In the genomic region with DNA sequence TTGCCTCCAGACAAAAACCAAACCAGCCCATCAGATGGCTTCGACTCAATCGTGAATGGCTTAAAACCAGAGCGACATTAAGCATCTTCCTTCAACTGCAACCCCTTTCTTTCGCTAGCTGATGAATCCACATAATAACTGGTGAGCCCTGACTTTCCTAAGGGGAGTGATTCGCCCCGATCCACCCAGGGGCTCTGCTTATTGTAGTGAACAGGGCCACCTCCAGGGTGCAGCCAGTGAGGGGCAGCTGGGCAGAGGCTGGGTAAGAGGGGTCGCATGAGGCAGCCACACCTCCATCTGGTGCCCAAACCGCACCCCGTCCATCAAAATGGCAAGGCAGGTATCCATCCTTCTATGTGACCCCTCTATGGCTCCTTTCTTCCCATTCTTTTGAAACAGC, we compare ENCODE assay signal across 22 cellular contexts. TPM values are rescaled to one million over a fixed set of nuclear protein-coding genes. Genes with fewer than 3 reads are reported as not detected.
DNase-seq lines count a peak whose midpoint lies in the region; ATAC-seq and TF ChIP-seq lines count a peak whose summit lies in the region.
"Had no signal": no experiment of that assay in that cellular context is flagged by ENCODE, and none has a peak within 500 bp of the region (broad histone marks: within the 10 kb centered on the region; RNA-seq: fewer than 3 reads in every experiment).

No MANE protein-coding gene starts in this region.

- WGBS in esophagus squamous epithelium, 2 donors: 92 to 93% methylated on average over 9 of the region's 9 CpGs
- 92 to 97% methylated on average over 9 of the region's 9 CpGs for WGBS in sigmoid colon, 2 donors

- no peaks in the 10 kb centered on the region for H3K27me3 Mint-ChIP-seq in CD4-positive, CD25-positive, alpha-beta regulatory T cell
- peaks cover 1% of the 10 kb centered on the region for H3K27me3 Mint-ChIP-seq in endothelial cell (ENCODE audit: unreplicated experiment)
- H3K27me3 Mint-ChIP-seq in activated T-helper 17 cell treated with anti-CD3 and anti-CD28 coated beads, Interleukin-2, amount 50 U/mL, for 72 hours: no peaks in the 10 kb centered on the region
- H3K27me3 Mint-ChIP-seq: naive thymus-derived CD8-positive, alpha-beta T cell had no signal

- POLR2A ChIA-PET in RWPE1 (lab: Yijun Ruan, JAX; ENCODE audit: low non-redundant PET): no interaction called here

- H3K27ac ChIP-seq in CD4-positive, CD25-positive, alpha-beta regulatory T cell (ENCODE audit: insufficient read depth, low read length, poor library complexity, severe bottlenecking): no peak overlapping the region
- peak overlapping the region; percentile 45 for H3K27ac ChIP-seq in RWPE1
- H3K27ac ChIP-seq in esophagus squamous epithelium: peak overlapping the region in 3 of 4 donors; percentile 40 to 83 (median 74)
- peak overlapping the region; percentile 50 to 70 (median 58) for H3K27ac ChIP-seq in sigmoid colon
- H3K27ac ChIP-seq: prostate gland had no signal

- peaks cover 6% of the 10 kb centered on the region for H3K36me3 Mint-ChIP-seq in CD4-positive, CD25-positive, alpha-beta regulatory T cell
- peaks cover 17% of the 10 kb centered on the region for H3K36me3 Mint-ChIP-seq in endothelial cell (ENCODE audit: low read depth, unreplicated experiment)
- H3K36me3 Mint-ChIP-seq in activated T-helper 17 cell treated with anti-CD3 and anti-CD28 coated beads, Interleukin-2, amount 50 U/mL, for 72 hours (ENCODE audit: low read depth): peaks cover 9% of the 10 kb centered on the region
- H3K36me3 Mint-ChIP-seq: activated naive CD4-positive, alpha-beta T cell treated with anti-CD3 and anti-CD28 coated beads, Interleukin-2, amount 10 ng/mL, durations not matched to agents 7 days and 5 days had no signal

- no peak for TF ChIP-seq CTCF in RWPE1 (conservative IDR thresholded peaks at IDR 0.05; ENCODE audit: low read depth)
- TF ChIP-seq CTCF in esophagus squamous epithelium (IDR thresholded peaks at IDR 0.05): no peak
- no peak for TF ChIP-seq CTCF in sigmoid colon (IDR thresholded peaks at IDR 0.05)
- no peak for TF ChIP-seq CTCF in endothelial cell (IDR thresholded peaks at IDR 0.05; ENCODE audit: unreplicated experiment)

- ATAC-seq in CD4-positive, CD25-positive, alpha-beta regulatory T cell (ENCODE audit: low read depth in 2 of 2): no peak
- ATAC-seq in activated T-helper 17 cell treated with anti-CD3 and anti-CD28 coated beads, Interleukin-2, amount 50 U/mL, for 72 hours (replicated peaks): no peak
- ATAC-seq: esophagus mucosa; naive thymus-derived CD8-positive, alpha-beta T cell had no signal

- H3K36me3 ChIP-seq in CD4-positive, CD25-positive, alpha-beta regulatory T cell (ENCODE audit: control insufficient read depth, insufficient read depth, low read length): peaks cover 2% of the 10 kb centered on the region
- peaks cover 0 to 45% (median 2%) of the 10 kb centered on the region in 3 donors for H3K36me3 ChIP-seq in esophagus squamous epithelium
- H3K36me3 ChIP-seq in sigmoid colon: peaks cover 0 to 13% (median 5%) of the 10 kb centered on the region in 4 donors
- H3K36me3 ChIP-seq: thyroid gland had no signal

- H3K27me3 ChIP-seq in CD4-positive, CD25-positive, alpha-beta regulatory T cell (ENCODE audit: control insufficient read depth, insufficient read depth, low read length): no peaks in the 10 kb centered on the region
- H3K27me3 ChIP-seq in esophagus squamous epithelium (no peaks in the 10 kb centered on the region), sigmoid colon (no peaks in the 10 kb centered on the region)
- H3K27me3 ChIP-seq: thyroid gland had no signal

- no peaks in the 10 kb centered on the region for H3K4me1 ChIP-seq in CD4-positive, CD25-positive, alpha-beta regulatory T cell (ENCODE audit: control insufficient read depth, insufficient read depth, low read length, poor library complexity, severe bottlenecking)
- H3K4me1 ChIP-seq in esophagus squamous epithelium: peaks cover 8 to 30% (median 16%) of the 10 kb centered on the region in 3 donors
- H3K4me1 ChIP-seq in sigmoid colon: peaks cover 0 to 26% (median 21%) of the 10 kb centered on the region in 4 donors
- H3K4me1 ChIP-seq: prostate gland had no signal

- TF ChIP-seq POLR2A in esophagus squamous epithelium (IDR thresholded peaks at IDR 0.05) (no peak), sigmoid colon (IDR thresholded peaks at IDR 0.05) (no peak)

- peaks cover 0 to 6% (median 0%) of the 10 kb centered on the region in 7 donors for H3K9me3 Mint-ChIP-seq in CD4-positive, CD25-positive, alpha-beta regulatory T cell
- H3K9me3 Mint-ChIP-seq in endothelial cell (ENCODE audit: unreplicated experiment): no peaks in the 10 kb centered on the region
- H3K9me3 Mint-ChIP-seq in activated T-helper 17 cell treated with anti-CD3 and anti-CD28 coated beads, Interleukin-2, amount 50 U/mL, for 72 hours: no peaks in the 10 kb centered on the region
- H3K9me3 Mint-ChIP-seq: activated naive CD4-positive, alpha-beta T cell treated with anti-CD3 and anti-CD28 coated beads, Interleukin-2, amount 10 ng/mL, durations not matched to agents 7 days and 5 days had no signal

- no peaks in the 10 kb centered on the region for H3K9me3 ChIP-seq in CD4-positive, CD25-positive, alpha-beta regulatory T cell (ENCODE audit: control insufficient read depth in 2 of 2, low read length in 2 of 2)
- H3K9me3 ChIP-seq in esophagus squamous epithelium: no peaks in the 10 kb centered on the region
- no peaks in the 10 kb centered on the region for H3K9me3 ChIP-seq in sigmoid colon
- H3K9me3 ChIP-seq: prostate gland, thyroid gland had no signal

- peak overlapping the region in 2 of 3 donors; percentile 50 to 65 for H3K27ac Mint-ChIP-seq in CD4-positive, CD25-positive, alpha-beta regulatory T cell
- no peak overlapping the region for H3K27ac Mint-ChIP-seq in endothelial cell (ENCODE audit: unreplicated experiment)
- H3K27ac Mint-ChIP-seq in activated T-helper 17 cell treated with anti-CD3 and anti-CD28 coated beads, Interleukin-2, amount 50 U/mL, for 72 hours: no peak overlapping the region
- H3K27ac Mint-ChIP-seq: activated naive CD4-positive, alpha-beta T cell treated with anti-CD3 and anti-CD28 coated beads, Interleukin-2, amount 10 ng/mL, durations not matched to agents 7 days and 5 days had no signal

- no peak overlapping the region for H3K4me3 Mint-ChIP-seq in CD4-positive, CD25-positive, alpha-beta regulatory T cell
- no peak overlapping the region for H3K4me3 Mint-ChIP-seq in endothelial cell (ENCODE audit: unreplicated experiment)
- no peak overlapping the region for H3K4me3 Mint-ChIP-seq in activated T-helper 17 cell treated with anti-CD3 and anti-CD28 coated beads, Interleukin-2, amount 50 U/mL, for 72 hours
- H3K4me3 Mint-ChIP-seq: activated naive CD4-positive, alpha-beta T cell treated with anti-CD3 and anti-CD28 coated beads, Interleukin-2, amount 10 ng/mL, durations not matched to agents 7 days and 5 days; naive thymus-derived CD8-positive, alpha-beta T cell had no signal

- TF ChIP-seq EP300 in sigmoid colon (IDR thresholded peaks at IDR 0.05): no peak

- CTCF ChIA-PET in RWPE1 (lab: Yijun Ruan, JAX): interaction anchor here (0.6 kb wide), 2 partner anchors 11 to 212 kb away, joined by 3 to 4 read pairs; no protein-coding TSS in a partner anchor

- intact Hi-C loops in esophagus squamous epithelium (cut with DNase I) (no loop called here), sigmoid colon (cut with DNase I) (loop anchor here (5.0 kb wide), 1 partner anchor 312 kb away; a partner anchor contains a TSS), posterior vena cava (cut with DNase I) (loop anchor here in 1 of 2 donors (10.0 kb wide), 1 partner anchor 79 kb away; no protein-coding TSS in a partner anchor)

- H3K4me1 Mint-ChIP-seq in CD4-positive, CD25-positive, alpha-beta regulatory T cell: peaks cover 0 to 4% (median 0%) of the 10 kb centered on the region in 4 donors
- peaks cover 10% of the 10 kb centered on the region for H3K4me1 Mint-ChIP-seq in endothelial cell (ENCODE audit: unreplicated experiment)
- H3K4me1 Mint-ChIP-seq in activated T-helper 17 cell treated with anti-CD3 and anti-CD28 coated beads, Interleukin-2, amount 50 U/mL, for 72 hours: no peaks in the 10 kb centered on the region
- H3K4me1 Mint-ChIP-seq: activated naive CD4-positive, alpha-beta T cell treated with anti-CD3 and anti-CD28 coated beads, Interleukin-2, amount 10 ng/mL, durations not matched to agents 7 days and 5 days had no signal

- no peak overlapping the region for H3K4me3 ChIP-seq in CD4-positive, CD25-positive, alpha-beta regulatory T cell (ENCODE audit: low read depth, low read length)
- H3K4me3 ChIP-seq in esophagus squamous epithelium: no peak overlapping the region
- H3K4me3 ChIP-seq in sigmoid colon: no peak overlapping the region
- H3K4me3 ChIP-seq: lung, prostate gland, thyroid gland had no signal

- no peak for DNase-seq in CD4-positive, CD25-positive, alpha-beta regulatory T cell
- DNase-seq in RWPE1 (ENCODE audit: low spot score): no peak
- DNase-seq in esophagus squamous epithelium (lab: John Stamatoyannopoulos, UW): no peak
- DNase-seq in sigmoid colon: no peak
- DNase-seq in endothelial cell (ENCODE audit: low spot score): no peak
- DNase-seq in posterior vena cava (ENCODE audit: low spot score): no peak
- DNase-seq in NCI-H1092 (lab: John Stamatoyannopoulos, UW): no peak
- DNase-seq: activated CD4-positive, alpha-beta T cell treated with anti-CD3 and anti-CD28 coated beads, Interleukin-2, amount 50 U/mL, for 1 hour; activated naive CD4-positive, alpha-beta T cell treated with anti-CD3 and anti-CD28 coated beads, Interleukin-2, amount 10 ng/mL, durations not matched to agents 7 days and 5 days; activated T-cell treated with anti-CD3 and anti-CD28 coated beads, Interleukin-2, amount 50 U/mL, for 1 hour; GOT3; naive thymus-derived CD8-positive, alpha-beta T cell; NCI-H187 treated with DMSO at 0.1 percent for 48 hours; SHP77; stimulated activated CD8-positive, alpha-beta memory T cell treated with anti-CD3 and anti-CD28 coated beads, Interleukin-4, amount 100 ng/mL, for 48 hours; T-helper 1 cell; thyroid gland had no signal

RNA-seq across cellular contexts. Expression of a gene that starts 38.0 kb away (rescaled TPM):
- total RNA-seq in CD4-positive, CD25-positive, alpha-beta regulatory T cell: 36.0 TPM
- polyA plus RNA-seq in CD4-positive, CD25-positive, alpha-beta regulatory T cell: 10 to 100 TPM; 22.5 to 41.8 (median 37.3) TPM
- 10 to 100 TPM; 10.3 to 28.5 (median 16.4) TPM for total RNA-seq in esophagus squamous epithelium
- 10 to 100 TPM; 12.9 to 22.4 (median 16.4) TPM for total RNA-seq in sigmoid colon
- 100 to 1,000 TPM in 1 of 3 donors, 10 to 100 TPM in 2; 45.5 to 118 (median 86.5) TPM for polyA plus RNA-seq in sigmoid colon
- total RNA-seq in endothelial cell (ENCODE audit: unreplicated experiment): 27.2 TPM
- total RNA-seq in posterior vena cava: 10 to 100 TPM; 13.2 to 15.7 TPM
- 1 to 10 TPM; 7.1 to 9.3 TPM for total RNA-seq in activated T-helper 17 cell treated with anti-CD3 and anti-CD28 coated beads, Interleukin-2, amount 50 U/mL, for 72 hours

RNA-seq across cellular contexts. Expression of a gene that starts 43.6 kb away (rescaled TPM):
- total RNA-seq in CD4-positive, CD25-positive, alpha-beta regulatory T cell: 1.5 TPM
- not detected for polyA plus RNA-seq in CD4-positive, CD25-positive, alpha-beta regulatory T cell
- under 1 TPM in 1 of 4 donors, not detected in 3; 0.38 TPM for total RNA-seq in esophagus squamous epithelium
- total RNA-seq in sigmoid colon: 1 to 10 TPM in 1 of 4 donors, under 1 TPM in 1, not detected in 2; 0.66 to 1.4 TPM
- polyA plus RNA-seq in sigmoid colon: 1 to 10 TPM in 1 of 3 donors, not detected in 2; 1.0 TPM
- total RNA-seq in endothelial cell (ENCODE audit: unreplicated experiment): not detected
- under 1 TPM in 1 of 2 donors, not detected in 1; 0.86 TPM for total RNA-seq in posterior vena cava
- total RNA-seq in activated T-helper 17 cell treated with anti-CD3 and anti-CD28 coated beads, Interleukin-2, amount 50 U/mL, for 72 hours: not detected
- total RNA-seq: esophagus mucosa, NCI-H460 had no signal
- polyA plus RNA-seq: naive thymus-derived CD8-positive, alpha-beta T cell had no signal

Comparison
In these comparisons a context has a peak if more than half of its experiments do, and no peak if none do; other contexts are left out.
1. H3K27ac Mint-ChIP-seq: peak in CD4-positive, CD25-positive, alpha-beta regulatory T cell (2 of 3); none in endothelial cell (single experiment) and activated T-helper 17 cell treated with anti-CD3 and anti-CD28 coated beads, Interleukin-2, amount 50 U/mL, for 72 hours (single experiment).